In genomic region chr9:135265931-135266330, GRCh38 we compare ENCODE assay signal across 19 cellular contexts.
A peak's percentile ranks its signal among the peaks of the same experiment; 100 is the strongest.
DNase-seq lines count a peak whose midpoint lies in the region; ATAC-seq, FAIRE-seq and TF ChIP-seq lines count a peak whose summit lies in the region.
"Had no signal": no experiment of that assay in that cellular context is flagged by ENCODE, and none has a peak within 500 bp of the region (broad histone marks: within the 10 kb centered on the region; RNA-seq: fewer than 3 reads in every experiment).

No MANE protein-coding gene starts in this region.

- peak overlapping the region; percentile 49 for H3K18ac ChIP-seq in neuronal stem cell (ENCODE audit: low read length)

- intact Hi-C loops in K562 (cut with micrococcal nuclease): no loop called here
- intact Hi-C loops in colonic mucosa (cut with DNase I): no loop called here

- H3K9ac ChIP-seq in K562 (ENCODE audit: insufficient read depth in 1 of 2, low read depth in 2 of 2, low read length in 2 of 2) (no peak overlapping the region), neuronal stem cell (ENCODE audit: low read depth, low read length, poor library complexity) (no peak overlapping the region), colonic mucosa (ENCODE audit: low read depth in 2 of 2, low read length in 2 of 2) (no peak overlapping the region)

- H3K79me2 ChIP-seq in K562 (ENCODE audit: control insufficient read depth, insufficient read depth, low read length): no peaks in the 10 kb centered on the region

- no peak for FAIRE-seq in K562 (lab: Jason Lieb, UNC)
- FAIRE-seq in bronchial epithelial cell (lab: Jason Lieb, UNC): peak; percentile 36
- FAIRE-seq: GM12891, GM19239, H54 had no signal

- peak overlapping the region; percentile 6 for H3K23ac ChIP-seq in neuronal stem cell (ENCODE audit: low read depth, low read length, poor library complexity)

- no peak for TF ChIP-seq RAD21 in K562 (CRISPR knock-in tag; conservative IDR thresholded peaks at IDR 0.05 in 1 of 2, IDR thresholded peaks at IDR 0.05 in 1 of 2)

- H3K36me3 ChIP-seq in K562 (ENCODE audit: control insufficient read depth, insufficient read depth, low read length): no peaks in the 10 kb centered on the region
- H3K36me3 ChIP-seq in bronchial epithelial cell (ENCODE audit: control insufficient read depth, insufficient read depth, low read length): no peaks in the 10 kb centered on the region
- peaks cover 0 to 5% of the 10 kb centered on the region in 2 donors for H3K36me3 ChIP-seq in neuronal stem cell (replicated peaks in 1 of 2; ENCODE audit: control insufficient read depth in 2 of 2, insufficient read depth in 2 of 2, low read length in 2 of 2)
- H3K36me3 ChIP-seq in colonic mucosa: no peaks in the 10 kb centered on the region
- H3K36me3 ChIP-seq: HAP-1 had no signal

- H2AFZ ChIP-seq in K562 (ENCODE audit: low read depth, low read length): no peak overlapping the region
- no peak overlapping the region for H2AFZ ChIP-seq in neuronal stem cell (ENCODE audit: low read length)
- H2AFZ ChIP-seq: GM23338 had no signal

- TF ChIP-seq CTCF in K562 (IDR thresholded peaks at IDR 0.05 in 2 of 3, conservative IDR thresholded peaks at IDR 0.05 in 1 of 3; ENCODE audit: insufficient read depth in 2 of 3, low read depth in 1 of 3, low read length in 3 of 3) (no peak), bronchial epithelial cell (IDR thresholded peaks at IDR 0.05; ENCODE audit: insufficient read depth, low read length, severe bottlenecking) (no peak), colonic mucosa (IDR thresholded peaks at IDR 0.05) (no peak)

- H3K27ac ChIP-seq in K562 (ENCODE audit: extremely low read depth, low read depth, low read length) (no peak overlapping the region), neuronal stem cell (replicated peaks; ENCODE audit: low read length) (no peak overlapping the region), colonic mucosa (no peak overlapping the region)

- TF ChIP-seq EP300 in K562 (IDR thresholded peaks at IDR 0.05; ENCODE audit: low read length): no peak

- DNase-seq in K562 (ENCODE audit: extremely low read depth in 1 of 4, low spot score in 3 of 4): no peak
- no peak for DNase-seq in bronchial epithelial cell (ENCODE audit: low read depth)
- DNase-seq in neuronal stem cell (ENCODE audit: low spot score): no peak
- no peak for DNase-seq in KG1 (lab: John Stamatoyannopoulos, UW)
- no peak for DNase-seq in colonic mucosa
- DNase-seq: C1 segment of cervical spinal cord; Calu3; CD4-positive, alpha-beta memory T cell; COR-L47; DMS53; DMS79 treated with DMSO at 0.1 percent for 48 hours; GF-D8; HFFc6 had no signal

- in situ Hi-C loops in K562 (cut with MboI): no loop called here

- H2BK5ac ChIP-seq in neuronal stem cell (ENCODE audit: low read length): no peak overlapping the region

- POLR2A ChIA-PET in K562 (lab: Yijun Ruan, JAX): no interaction called here

- H3K4me2 ChIP-seq in K562 (ENCODE audit: insufficient read depth, low read length): no peak overlapping the region
- no peak overlapping the region for H3K4me2 ChIP-seq in neuronal stem cell (ENCODE audit: insufficient read depth, low read length, poor library complexity, severe bottlenecking)
- H3K4me2 ChIP-seq: GM23338 had no signal

- H2AK5ac ChIP-seq in neuronal stem cell (ENCODE audit: low read depth, low read length): peak overlapping the region; percentile 30

- TF ChIP-seq POLR2A in K562 (conservative IDR thresholded peaks at IDR 0.05): no peak

- no peak overlapping the region for H3K4ac ChIP-seq in neuronal stem cell (ENCODE audit: low read length)

- BruUV-seq in K562 (replicated peaks; lab: Mats Ljungman, UMichigan): no TSS peak

- H4K20me1 ChIP-seq in K562 (replicated peaks; ENCODE audit: control insufficient read depth, insufficient read depth, low read length): 0 out of 2 replicates have a peak, but pooled peaks cover 4% of the 10 kb centered on the region

- H2BK120ac ChIP-seq in neuronal stem cell (ENCODE audit: low read depth, low read length): no peak overlapping the region

- no peak overlapping the region for H4K91ac ChIP-seq in neuronal stem cell (ENCODE audit: low read depth, low read length, poor library complexity)

- H2BK12ac ChIP-seq in neuronal stem cell (ENCODE audit: low read length): no peak overlapping the region

- no peak overlapping the region for H3K4me3 ChIP-seq in K562
- H3K4me3 ChIP-seq in bronchial epithelial cell (ENCODE audit: low read depth, low read length): no peak overlapping the region
- H3K4me3 ChIP-seq in neuronal stem cell (ENCODE audit: low read length in 2 of 2): no peak overlapping the region
- H3K4me3 ChIP-seq in colonic mucosa: no peak overlapping the region
- H3K4me3 ChIP-seq: GM23338, HAP-1 had no signal

- H4K8ac ChIP-seq in neuronal stem cell (ENCODE audit: low read depth, low read length): no peak overlapping the region

- H3K14ac ChIP-seq in neuronal stem cell (ENCODE audit: low read length): no peak overlapping the region

- no peaks in the 10 kb centered on the region for H3K79me1 ChIP-seq in neuronal stem cell (ENCODE audit: low read depth, low read length)

- no peaks in the 10 kb centered on the region for H3K9me1 ChIP-seq in K562 (ENCODE audit: control insufficient read depth, insufficient read depth, low read length)

- no peak for ATAC-seq in K562
- no peak for ATAC-seq in GM18909 (IDR thresholded peaks at IDR 0.05; ENCODE audit: poor library complexity, unreplicated experiment)
- ATAC-seq: GM23338 had no signal

- CTCF ChIA-PET in K562 (lab: Yijun Ruan, JAX; ENCODE audit: low intra/inter-chr PET ratio): no interaction called here

- H3K9me3 ChIP-seq in K562 (replicated peaks; ENCODE audit: control insufficient read depth, insufficient read depth, low read depth, low read length) (no peaks in the 10 kb centered on the region), neuronal stem cell (replicated peaks in 1 of 2; ENCODE audit: control insufficient read depth in 2 of 2, insufficient read depth in 1 of 2, low read depth in 1 of 2, low read length in 2 of 2) (peaks cover 0 to 1% of the 10 kb centered on the region in 2 donors), colonic mucosa (no peaks in the 10 kb centered on the region)
- H3K9me3 ChIP-seq: HAP-1 had no signal

- H3K4me1 ChIP-seq in K562 (replicated peaks in 1 of 2; ENCODE audit: control insufficient read depth in 2 of 2, insufficient read depth in 2 of 2, low read length in 2 of 2): no peaks in the 10 kb centered on the region; a peak in 1 of 5 replicates
- peaks cover 0 to 16% of the 10 kb centered on the region in 2 donors for H3K4me1 ChIP-seq in neuronal stem cell (ENCODE audit: control insufficient read depth in 2 of 2, insufficient read depth in 1 of 2, low read depth in 1 of 2, low read length in 2 of 2)
- no peaks in the 10 kb centered on the region for H3K4me1 ChIP-seq in colonic mucosa
- H3K4me1 ChIP-seq: HAP-1 had no signal

- WGBS in K562 (ENCODE audit: insufficient coverage, low coverage, missing lambda C conversion rate): 0% methylated on average over 9 of the region's 10 CpGs
- WGBS in neuronal stem cell (ENCODE audit: extremely low coverage in 2 of 2, insufficient read length in 2 of 2, insufficient replicate concordance in 1 of 2), 2 donors: no CpG with 5 or more reads among the region's 10 CpGs

- peaks cover 6 to 62% of the 10 kb centered on the region in 2 experiments; a peak in 2 of 5 replicates for H3K27me3 ChIP-seq in K562 (ENCODE audit: control insufficient read depth in 2 of 2, insufficient read depth in 2 of 2, low read length in 2 of 2)
- no peaks in the 10 kb centered on the region for H3K27me3 ChIP-seq in bronchial epithelial cell (ENCODE audit: control insufficient read depth, insufficient read depth, low read length)
- peaks cover 0 to 36% (median 2%) of the 10 kb centered on the region in 3 experiments for H3K27me3 ChIP-seq in neuronal stem cell (ENCODE audit: control insufficient read depth in 3 of 3, insufficient read depth in 3 of 3, low read depth in 1 of 3, low read length in 3 of 3)
- H3K27me3 ChIP-seq in colonic mucosa: no peaks in the 10 kb centered on the region

- H2BK15ac ChIP-seq in neuronal stem cell (ENCODE audit: low read length): no peak overlapping the region

TF ChIP-seq in K562, 482 proteins besides CTCF, POLR2A, EP300 and RAD21:
- TF ChIP-seq ZFP36 (IDR thresholded peaks at IDR 0.05; ENCODE audit: low read depth, low read length, partially characterized antibody): peak; percentile 39
- TF ChIP-seq STAG1 (CRISPR knock-in tag; IDR thresholded peaks at IDR 0.05; ENCODE audit: borderline replicate concordance): no peak
- no peak for TF ChIP-seq ZMIZ1 (IDR thresholded peaks at IDR 0.05; ENCODE audit: low read depth in 2 of 2, low read length in 2 of 2)
TF ChIP-seq in K562: peak in this region for 1.
